Comparison of ENCODE assay signal across 8 cellular contexts in the genomic region with DNA sequence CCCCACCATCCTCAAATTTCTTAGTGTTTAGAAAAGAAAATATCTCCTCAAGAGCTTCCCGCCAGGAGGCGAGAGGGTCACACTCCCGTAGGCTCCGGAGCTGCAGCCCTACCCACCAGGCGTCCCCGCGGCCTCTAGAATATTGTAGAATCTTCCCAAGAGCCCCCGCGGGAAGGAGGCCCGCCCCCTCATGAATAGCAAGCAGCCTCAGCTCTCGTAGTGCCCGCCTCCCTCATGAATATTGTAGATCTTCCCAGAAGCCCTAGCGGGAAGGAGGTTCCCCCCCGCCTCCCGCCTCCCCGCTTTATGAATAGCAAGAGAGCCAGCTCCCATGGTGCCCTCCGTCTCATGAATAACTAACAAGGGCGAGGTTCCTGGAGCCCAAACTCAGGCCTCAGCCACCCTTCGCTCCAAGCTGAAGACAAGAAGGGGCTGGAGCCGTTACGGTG. TPM values are rescaled to one million over a fixed set of nuclear protein-coding genes. Genes with fewer than 3 reads are reported as not detected.
DNase-seq lines count a peak whose midpoint lies in the region; ATAC-seq and TF ChIP-seq lines count a peak whose summit lies in the region.

A gene with protein sequence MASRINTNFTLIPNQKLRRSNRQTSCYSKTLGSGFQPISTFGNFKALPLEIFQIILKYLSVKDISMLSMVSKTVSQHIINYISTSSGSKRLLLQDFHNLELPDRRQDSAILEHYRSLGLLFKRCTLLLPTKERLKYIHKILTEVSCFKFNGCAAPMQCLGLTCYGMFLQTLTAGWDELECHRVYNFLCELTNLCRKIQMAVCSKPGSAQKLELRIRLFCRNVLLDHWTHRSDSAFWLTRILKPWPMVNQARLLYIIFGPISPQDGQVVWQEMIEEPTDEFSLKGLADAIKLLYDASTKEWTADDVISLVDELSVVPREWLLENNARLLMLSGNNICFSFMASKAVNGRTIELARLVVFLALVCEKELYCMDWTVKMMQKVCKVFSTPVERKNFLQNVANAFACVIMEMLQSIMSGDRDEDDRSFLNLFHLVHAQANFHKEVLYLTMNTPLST (minus strand): TSS at position 114 of the 449 bp plus-strand sequence. CDS start 4,378 bp downstream, outside the sequence.

- H3K36me3 ChIP-seq in liver (ENCODE audit: control insufficient read depth in 4 of 4, insufficient read depth in 3 of 4, low read depth in 1 of 4, low read length in 3 of 4), result no peaks in the 10 kb centered on the region

- H3K4me1 Mint-ChIP-seq in IgD-negative memory B cell, result peaks cover 5 to 9% (median 7%) of the 10 kb centered on the region in 3 donors

- TF ChIP-seq RAD21 in liver (IDR thresholded peaks at IDR 0.05), result peak; percentile 53 to 68

- H3K27me3 Mint-ChIP-seq in IgD-negative memory B cell, result no peaks in the 10 kb centered on the region

- H3K4me3 Mint-ChIP-seq in IgD-negative memory B cell, result peak within 1 kb of the TSS; percentile 76 to 92 (median 82)

- peak within 1 kb of the TSS; percentile 80 to 91 (median 86) for H3K27ac Mint-ChIP-seq in IgD-negative memory B cell

- H3K9ac ChIP-seq in liver (ENCODE audit: low read depth in 1 of 2, low read length in 2 of 2), result peak within 1 kb of the TSS in 1 of 2 donors; percentile 80

- ATAC-seq in HG02981 (IDR thresholded peaks at IDR 0.05; ENCODE audit: unreplicated experiment), result no peak
- no peak for ATAC-seq in GM21447 (IDR thresholded peaks at IDR 0.05; ENCODE audit: unreplicated experiment)

- peak; percentile 60 for DNase-seq in AG09319 (ENCODE audit: extremely low read depth, low read depth)
- peak; percentile 69 to 74 for DNase-seq in activated CD8-positive, alpha-beta memory T cell treated with anti-CD3 and anti-CD28 coated beads for 4 hours (ENCODE audit: low read depth in 2 of 2)
- DNase-seq in effector CD4-positive, alpha-beta T cell, result peak; percentile 66
- DNase-seq in stimulated activated CD4-positive, alpha-beta T cell treated with anti-CD3 and anti-CD28 coated beads, Interleukin-2, amount 100 ng/mL, for 24 hours, result peak; percentile 79 to 83

- no peaks in the 10 kb centered on the region for H3K9me3 Mint-ChIP-seq in IgD-negative memory B cell

- TF ChIP-seq CTCF in AG09319 (IDR thresholded peaks at IDR 0.05; ENCODE audit: low read depth, low read length) (peak; percentile 3), liver (IDR thresholded peaks at IDR 0.05; ENCODE audit: low read depth, low read length, missing input control) (peak; percentile 4)

- peaks cover 0 to 2% (median 0%) of the 10 kb centered on the region in 4 donors for H3K4me1 ChIP-seq in liver (ENCODE audit: control insufficient read depth in 4 of 4, insufficient read depth in 4 of 4, low read length in 3 of 4)

- no peaks in the 10 kb centered on the region for H3K36me3 Mint-ChIP-seq in IgD-negative memory B cell

- 18% methylated on average over 21 of the region's 21 CpGs for WGBS in liver

- H3K27ac ChIP-seq in liver (ENCODE audit: low read depth in 1 of 2, low read length in 2 of 2), result peak within 1 kb of the TSS; percentile 61 to 64

- H3K9me3 ChIP-seq in liver (ENCODE audit: control insufficient read depth in 4 of 4, low read length in 3 of 4), result no peaks in the 10 kb centered on the region

- peak within 1 kb of the TSS in 2 of 3 donors; percentile 31 to 35 for H3K4me3 ChIP-seq in liver (ENCODE audit: low read depth in 1 of 3, low read length in 3 of 3)

- H3K27me3 ChIP-seq in liver (ENCODE audit: control insufficient read depth in 4 of 4, insufficient read depth in 4 of 4, low read length in 3 of 4), result no peaks in the 10 kb centered on the region

TF ChIP-seq in liver, 16 proteins besides CTCF, POLR2A, EP300 and RAD21:
- TF ChIP-seq GABPA (IDR thresholded peaks at IDR 0.05 in 1 of 2, conservative IDR thresholded peaks at IDR 0.05 in 1 of 2), result peak in 1 of 2 donors; percentile 20
- peak; percentile 83 for TF ChIP-seq TAF1 (conservative IDR thresholded peaks at IDR 0.05)
- peak; percentile 11 for TF ChIP-seq NR2F2 (IDR thresholded peaks at IDR 0.05)
- peak; percentile 63 to 64 for TF ChIP-seq EGR1 (IDR thresholded peaks at IDR 0.05; ENCODE audit: low read depth in 2 of 2)
- TF ChIP-seq, protein P1, sequence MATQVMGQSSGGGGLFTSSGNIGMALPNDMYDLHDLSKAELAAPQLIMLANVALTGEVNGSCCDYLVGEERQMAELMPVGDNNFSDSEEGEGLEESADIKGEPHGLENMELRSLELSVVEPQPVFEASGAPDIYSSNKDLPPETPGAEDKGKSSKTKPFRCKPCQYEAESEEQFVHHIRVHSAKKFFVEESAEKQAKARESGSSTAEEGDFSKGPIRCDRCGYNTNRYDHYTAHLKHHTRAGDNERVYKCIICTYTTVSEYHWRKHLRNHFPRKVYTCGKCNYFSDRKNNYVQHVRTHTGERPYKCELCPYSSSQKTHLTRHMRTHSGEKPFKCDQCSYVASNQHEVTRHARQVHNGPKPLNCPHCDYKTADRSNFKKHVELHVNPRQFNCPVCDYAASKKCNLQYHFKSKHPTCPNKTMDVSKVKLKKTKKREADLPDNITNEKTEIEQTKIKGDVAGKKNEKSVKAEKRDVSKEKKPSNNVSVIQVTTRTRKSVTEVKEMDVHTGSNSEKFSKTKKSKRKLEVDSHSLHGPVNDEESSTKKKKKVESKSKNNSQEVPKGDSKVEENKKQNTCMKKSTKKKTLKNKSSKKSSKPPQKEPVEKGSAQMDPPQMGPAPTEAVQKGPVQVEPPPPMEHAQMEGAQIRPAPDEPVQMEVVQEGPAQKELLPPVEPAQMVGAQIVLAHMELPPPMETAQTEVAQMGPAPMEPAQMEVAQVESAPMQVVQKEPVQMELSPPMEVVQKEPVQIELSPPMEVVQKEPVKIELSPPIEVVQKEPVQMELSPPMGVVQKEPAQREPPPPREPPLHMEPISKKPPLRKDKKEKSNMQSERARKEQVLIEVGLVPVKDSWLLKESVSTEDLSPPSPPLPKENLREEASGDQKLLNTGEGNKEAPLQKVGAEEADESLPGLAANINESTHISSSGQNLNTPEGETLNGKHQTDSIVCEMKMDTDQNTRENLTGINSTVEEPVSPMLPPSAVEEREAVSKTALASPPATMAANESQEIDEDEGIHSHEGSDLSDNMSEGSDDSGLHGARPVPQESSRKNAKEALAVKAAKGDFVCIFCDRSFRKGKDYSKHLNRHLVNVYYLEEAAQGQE (IDR thresholded peaks at IDR 0.05), result peak; percentile 72
- peak; percentile 62 for TF ChIP-seq SP1 (IDR thresholded peaks at IDR 0.05)
- TF ChIP-seq HNF4G (IDR thresholded peaks at IDR 0.05), result no peak
- peak in 1 of 2 donors; percentile 46 for TF ChIP-seq HNF4A (conservative IDR thresholded peaks at IDR 0.05)
- TF ChIP-seq, protein P2, sequence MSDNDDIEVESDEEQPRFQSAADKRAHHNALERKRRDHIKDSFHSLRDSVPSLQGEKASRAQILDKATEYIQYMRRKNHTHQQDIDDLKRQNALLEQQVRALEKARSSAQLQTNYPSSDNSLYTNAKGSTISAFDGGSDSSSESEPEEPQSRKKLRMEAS (IDR thresholded peaks at IDR 0.05), result peak; percentile 79
- peak; percentile 92 for TF ChIP-seq YY1 (IDR thresholded peaks at IDR 0.05)
- TF ChIP-seq JUND (IDR thresholded peaks at IDR 0.05), result no peak
- TF ChIP-seq, protein P3, sequence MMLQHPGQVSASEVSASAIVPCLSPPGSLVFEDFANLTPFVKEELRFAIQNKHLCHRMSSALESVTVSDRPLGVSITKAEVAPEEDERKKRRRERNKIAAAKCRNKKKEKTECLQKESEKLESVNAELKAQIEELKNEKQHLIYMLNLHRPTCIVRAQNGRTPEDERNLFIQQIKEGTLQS (IDR thresholded peaks at IDR 0.05), result no peak
- TF ChIP-seq RXRA (IDR thresholded peaks at IDR 0.05), result peak; percentile 33 to 41
- TF ChIP-seq FOXA1 (IDR thresholded peaks at IDR 0.05), result no peak
- TF ChIP-seq FOXA2 (IDR thresholded peaks at IDR 0.05), result no peak
- TF ChIP-seq, protein P4, sequence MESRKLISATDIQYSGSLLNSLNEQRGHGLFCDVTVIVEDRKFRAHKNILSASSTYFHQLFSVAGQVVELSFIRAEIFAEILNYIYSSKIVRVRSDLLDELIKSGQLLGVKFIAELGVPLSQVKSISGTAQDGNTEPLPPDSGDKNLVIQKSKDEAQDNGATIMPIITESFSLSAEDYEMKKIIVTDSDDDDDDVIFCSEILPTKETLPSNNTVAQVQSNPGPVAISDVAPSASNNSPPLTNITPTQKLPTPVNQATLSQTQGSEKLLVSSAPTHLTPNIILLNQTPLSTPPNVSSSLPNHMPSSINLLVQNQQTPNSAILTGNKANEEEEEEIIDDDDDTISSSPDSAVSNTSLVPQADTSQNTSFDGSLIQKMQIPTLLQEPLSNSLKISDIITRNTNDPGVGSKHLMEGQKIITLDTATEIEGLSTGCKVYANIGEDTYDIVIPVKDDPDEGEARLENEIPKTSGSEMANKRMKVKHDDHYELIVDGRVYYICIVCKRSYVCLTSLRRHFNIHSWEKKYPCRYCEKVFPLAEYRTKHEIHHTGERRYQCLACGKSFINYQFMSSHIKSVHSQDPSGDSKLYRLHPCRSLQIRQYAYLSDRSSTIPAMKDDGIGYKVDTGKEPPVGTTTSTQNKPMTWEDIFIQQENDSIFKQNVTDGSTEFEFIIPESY (IDR thresholded peaks at IDR 0.05), result peak; percentile 32

RNA-seq across cellular contexts. Expression of the gene that starts here (rescaled TPM):
- polyA plus RNA-seq in IgD-negative memory B cell (not detected), liver (not detected)
- total RNA-seq in liver, result not detected
